12 cellular contexts compared by ENCODE assay signal in genomic region chr18:63079114-63079513, GRCh38.
A peak's percentile ranks its signal among the peaks of the same experiment; 100 is the strongest.
DNase-seq lines count a peak whose midpoint lies in the region; ATAC-seq and TF ChIP-seq lines count a peak whose summit lies in the region.
"Had no signal": no experiment of that assay in that cellular context is flagged by ENCODE, and none has a peak within 500 bp of the region (broad histone marks: within the 10 kb centered on the region; RNA-seq: fewer than 3 reads in every experiment).

No MANE protein-coding gene starts in this region.

- H3K9me3 Mint-ChIP-seq in naive B cell, result peaks cover 4 to 7% (median 5%) of the 10 kb centered on the region in 7 donors

- no peaks in the 10 kb centered on the region for H3K27me3 Mint-ChIP-seq in naive B cell

- H3K36me3 ChIP-seq in Peyer's patch (no peaks in the 10 kb centered on the region), transverse colon (no peaks in the 10 kb centered on the region)
- H3K36me3 ChIP-seq: esophagus muscularis mucosa had no signal

- H3K27ac Mint-ChIP-seq in naive B cell, result peak overlapping the region in 1 of 6 donors; percentile 16

- ATAC-seq in GM18868 (IDR thresholded peaks at IDR 0.05; ENCODE audit: unreplicated experiment) (peak; percentile 31), HG02610 (IDR thresholded peaks at IDR 0.05; ENCODE audit: unreplicated experiment) (peak; percentile 34), naive B cell (ENCODE audit: low read depth in 2 of 2) (peak; percentile 83 to 89), HG02571 (IDR thresholded peaks at IDR 0.05; ENCODE audit: unreplicated experiment) (no peak)

- no peak for TF ChIP-seq CTCF in NB4 (IDR thresholded peaks at IDR 0.05; ENCODE audit: low read depth, low read length)
- no peak for TF ChIP-seq CTCF in Peyer's patch (IDR thresholded peaks at IDR 0.05)
- no peak for TF ChIP-seq CTCF in transverse colon (IDR thresholded peaks at IDR 0.05)

- in situ Hi-C loops in transverse colon (cut with MboI; ENCODE audit: low pct_ligation_motif_present in 1 of 4, low pct_unique_long_range_greater_than_20kb in 1 of 4, low sequenced_read_pairs in 3 of 4), result no loop called here

- H3K4me1 Mint-ChIP-seq in naive B cell, result peaks cover 25 to 27% (median 26%) of the 10 kb centered on the region in 3 donors

- TF ChIP-seq POLR2A in NB4 (IDR thresholded peaks at IDR 0.05; ENCODE audit: extremely low read depth, insufficient read length), result no peak
- no peak for TF ChIP-seq POLR2A in Peyer's patch (IDR thresholded peaks at IDR 0.05)
- no peak for TF ChIP-seq POLR2A in transverse colon (IDR thresholded peaks at IDR 0.05)

- no peak overlapping the region for H3K4me3 ChIP-seq in NB4 (ENCODE audit: low read depth, low read length)
- H3K4me3 ChIP-seq in Peyer's patch, result no peak overlapping the region
- H3K4me3 ChIP-seq in transverse colon, result no peak overlapping the region
- H3K4me3 ChIP-seq: esophagus muscularis mucosa, SK-N-MC had no signal

- H3K4me1 ChIP-seq in Peyer's patch (no peaks in the 10 kb centered on the region), transverse colon (peaks cover 0 to 14% (median 2%) of the 10 kb centered on the region in 4 donors)

- H3K4me3 Mint-ChIP-seq in naive B cell, result no peak overlapping the region

- no peaks in the 10 kb centered on the region for H3K27me3 ChIP-seq in Peyer's patch
- H3K27me3 ChIP-seq in transverse colon, result no peaks in the 10 kb centered on the region
- H3K27me3 ChIP-seq: esophagus muscularis mucosa had no signal

- H3K9me3 ChIP-seq in Peyer's patch (no peaks in the 10 kb centered on the region), transverse colon (no peaks in the 10 kb centered on the region)

- H3K27ac ChIP-seq in Peyer's patch (no peak overlapping the region), transverse colon (no peak overlapping the region)
- H3K27ac ChIP-seq: esophagus muscularis mucosa, SK-N-MC had no signal

- no peak for TF ChIP-seq EP300 in transverse colon (IDR thresholded peaks at IDR 0.05; ENCODE audit: low read depth)

- intact Hi-C loops in transverse colon (cut with DNase I; ENCODE audit: low total_unique reads), result no loop called here

- peak; percentile 60 for DNase-seq in NB4 (ENCODE audit: low read depth)
- peak; percentile 38 for DNase-seq in naive B cell
- DNase-seq in NCI-H446 (lab: John Stamatoyannopoulos, UW), result no peak
- DNase-seq in Peyer's patch, result no peak
- DNase-seq in transverse colon, result no peak
- DNase-seq: KG1, mesenchymal stem cell had no signal

- H3K36me3 Mint-ChIP-seq in naive B cell, result peaks cover 6 to 9% of the 10 kb centered on the region in 2 donors

- WGBS in transverse colon (ENCODE audit: low coverage in 1 of 2), 2 donors, result 61 to 64% methylated on average over 1 of the region's 1 CpG

Comparison
In these comparisons a context has a peak if more than half of its experiments do, and no peak if none do; other contexts are left out.
1. DNase-seq: peak in NB4 (single experiment) and naive B cell (single experiment); none in NCI-H446 (0 of 2), Peyer's patch (0 of 3) and transverse colon (single experiment).